12 cellular contexts compared by ENCODE assay signal in genomic region chr7:20299647-20300312, GRCh38. TPM values are rescaled to one million over a fixed set of nuclear protein-coding genes. Genes with fewer than 3 reads are reported as not detected.
DNase-seq lines count a peak whose midpoint lies in the region; ATAC-seq, FAIRE-seq and TF ChIP-seq lines count a peak whose summit lies in the region.
"Had no signal": no experiment of that assay in that cellular context is flagged by ENCODE, and none has a peak within 500 bp of the region (broad histone marks: within the 10 kb centered on the region; RNA-seq: fewer than 3 reads in every experiment).

No MANE protein-coding gene starts in this region.

- intact Hi-C loops in uterus (cut with DNase I; ENCODE audit: low total_unique reads), result no loop called here

- H3K27me3 Mint-ChIP-seq in activated naive CD8-positive, alpha-beta T cell treated with anti-CD3 and anti-CD28 coated beads, Interleukin-2, amount 10 ng/mL, durations not matched to agents 7 days and 5 days, result peaks cover 12% of the 10 kb centered on the region
- peaks cover 13% of the 10 kb centered on the region for H3K27me3 Mint-ChIP-seq in activated naive CD8-positive, alpha-beta T cell treated with anti-CD3 and anti-CD28 coated beads for 36 hours
- H3K27me3 Mint-ChIP-seq: dendritic cell treated with granulocyte-macrophage colony-stimulating factor and Interleukin-4, amounts not matched to agents 40 ng/mL and 50 ng/mL, for 4 days had no signal

- no peaks in the 10 kb centered on the region for H3K9me3 Mint-ChIP-seq in activated naive CD8-positive, alpha-beta T cell treated with anti-CD3 and anti-CD28 coated beads, Interleukin-2, amount 10 ng/mL, durations not matched to agents 7 days and 5 days
- no peaks in the 10 kb centered on the region for H3K9me3 Mint-ChIP-seq in activated naive CD8-positive, alpha-beta T cell treated with anti-CD3 and anti-CD28 coated beads for 36 hours

- no peak overlapping the region for H3K4me3 ChIP-seq in uterus
- H3K4me3 ChIP-seq: A549, suprapubic skin had no signal

- DNase-seq in activated naive CD8-positive, alpha-beta T cell treated with anti-CD3 and anti-CD28 coated beads, Interleukin-2, amount 10 ng/mL, durations not matched to agents 7 days and 5 days, result no peak
- no peak for DNase-seq in activated naive CD8-positive, alpha-beta T cell treated with anti-CD3 and anti-CD28 coated beads for 36 hours
- DNase-seq in astrocyte of the hippocampus (ENCODE audit: low read depth, low spot score) (peak; percentile 39), uterus (no peak), NCI-H2227 treated with DMSO at 0.1 percent for 48 hours (lab: John Stamatoyannopoulos, UW) (no peak), globus pallidus (ENCODE audit: low spot score) (no peak), urothelium cell line (ENCODE audit: low spot score) (no peak)

- peaks cover 6% of the 10 kb centered on the region for H3K4me1 Mint-ChIP-seq in activated naive CD8-positive, alpha-beta T cell treated with anti-CD3 and anti-CD28 coated beads, Interleukin-2, amount 10 ng/mL, durations not matched to agents 7 days and 5 days
- H3K4me1 Mint-ChIP-seq in activated naive CD8-positive, alpha-beta T cell treated with anti-CD3 and anti-CD28 coated beads for 36 hours, result peaks cover 6% of the 10 kb centered on the region

- POLR2A ChIA-PET in activated naive CD8-positive, alpha-beta T cell treated with anti-CD3 and anti-CD28 coated beads, Interleukin-2, amount 10 ng/mL, durations not matched to agents 7 days and 5 days (lab: Charles Lee), result no interaction called here

- TF ChIP-seq CTCF in uterus (IDR thresholded peaks at IDR 0.05), result no peak

- H3K27ac Mint-ChIP-seq in activated naive CD8-positive, alpha-beta T cell treated with anti-CD3 and anti-CD28 coated beads, Interleukin-2, amount 10 ng/mL, durations not matched to agents 7 days and 5 days, result no peak overlapping the region
- H3K27ac Mint-ChIP-seq in activated naive CD8-positive, alpha-beta T cell treated with anti-CD3 and anti-CD28 coated beads for 36 hours, result no peak overlapping the region
- H3K27ac Mint-ChIP-seq: dendritic cell treated with granulocyte-macrophage colony-stimulating factor and Interleukin-4, amounts not matched to agents 40 ng/mL and 50 ng/mL, for 4 days had no signal

- H3K27me3 ChIP-seq in uterus, result no peaks in the 10 kb centered on the region
- H3K27me3 ChIP-seq: neutrophil, suprapubic skin had no signal

- H3K4me3 Mint-ChIP-seq in activated naive CD8-positive, alpha-beta T cell treated with anti-CD3 and anti-CD28 coated beads, Interleukin-2, amount 10 ng/mL, durations not matched to agents 7 days and 5 days, result peak overlapping the region; percentile 30
- H3K4me3 Mint-ChIP-seq in activated naive CD8-positive, alpha-beta T cell treated with anti-CD3 and anti-CD28 coated beads for 36 hours, result no peak overlapping the region
- H3K4me3 Mint-ChIP-seq: dendritic cell treated with granulocyte-macrophage colony-stimulating factor and Interleukin-4, amounts not matched to agents 40 ng/mL and 50 ng/mL, for 4 days had no signal

- no peaks in the 10 kb centered on the region for H3K4me1 ChIP-seq in uterus
- H3K4me1 ChIP-seq: suprapubic skin had no signal

- no peak for TF ChIP-seq POLR2A in uterus (IDR thresholded peaks at IDR 0.05)

- no peaks in the 10 kb centered on the region for H3K9me3 ChIP-seq in uterus
- H3K9me3 ChIP-seq: neutrophil, suprapubic skin had no signal

- ATAC-seq in activated naive CD8-positive, alpha-beta T cell treated with anti-CD3 and anti-CD28 coated beads, Interleukin-2, amount 10 ng/mL, durations not matched to agents 7 days and 5 days (ENCODE audit: low read depth), result no peak
- peak; percentile 49 for ATAC-seq in HG03060 (IDR thresholded peaks at IDR 0.05; ENCODE audit: low read depth, unreplicated experiment)
- ATAC-seq: A549 had no signal

- no peak for FAIRE-seq in urothelium cell line (lab: Jason Lieb, UNC)
- FAIRE-seq: A549 had no signal

- peak overlapping the region; percentile 35 to 60 for H3K27ac ChIP-seq in uterus
- H3K27ac ChIP-seq: A549, neutrophil, suprapubic skin had no signal

- no peaks in the 10 kb centered on the region for H3K36me3 Mint-ChIP-seq in activated naive CD8-positive, alpha-beta T cell treated with anti-CD3 and anti-CD28 coated beads, Interleukin-2, amount 10 ng/mL, durations not matched to agents 7 days and 5 days
- H3K36me3 Mint-ChIP-seq in activated naive CD8-positive, alpha-beta T cell treated with anti-CD3 and anti-CD28 coated beads for 36 hours, result no peaks in the 10 kb centered on the region

- H3K36me3 ChIP-seq in uterus, result no peaks in the 10 kb centered on the region
- H3K36me3 ChIP-seq: neutrophil, suprapubic skin had no signal

RNA-seq across cellular contexts. Expression of gene ITGB8, which starts 30.9 kb away (rescaled TPM):
- total RNA-seq in activated naive CD8-positive, alpha-beta T cell treated with anti-CD3 and anti-CD28 coated beads, Interleukin-2, amount 10 ng/mL, durations not matched to agents 7 days and 5 days, result not detected
- total RNA-seq in activated naive CD8-positive, alpha-beta T cell treated with anti-CD3 and anti-CD28 coated beads for 36 hours, result not detected
- 10 to 100 TPM in 3 of 4 donors, 1 to 10 TPM in 1; 9.1 to 74.8 (median 27.6) TPM for total RNA-seq in uterus

Comparison
In these comparisons a context has a peak if more than half of its experiments do, and no peak if none do; other contexts are left out.
1. RNA of gene ITGB8, which starts 30.9 kb away (total RNA-seq): 9.1 to 74.8 TPM in uterus; not detected in activated naive CD8-positive, alpha-beta T cell treated with anti-CD3 and anti-CD28 coated beads, Interleukin-2, amount 10 ng/mL, durations not matched to agents 7 days and 5 days and not detected in activated naive CD8-positive, alpha-beta T cell treated with anti-CD3 and anti-CD28 coated beads for 36 hours; every median in the first group is over 4 times any median in the second.